In the genomic region with DNA sequence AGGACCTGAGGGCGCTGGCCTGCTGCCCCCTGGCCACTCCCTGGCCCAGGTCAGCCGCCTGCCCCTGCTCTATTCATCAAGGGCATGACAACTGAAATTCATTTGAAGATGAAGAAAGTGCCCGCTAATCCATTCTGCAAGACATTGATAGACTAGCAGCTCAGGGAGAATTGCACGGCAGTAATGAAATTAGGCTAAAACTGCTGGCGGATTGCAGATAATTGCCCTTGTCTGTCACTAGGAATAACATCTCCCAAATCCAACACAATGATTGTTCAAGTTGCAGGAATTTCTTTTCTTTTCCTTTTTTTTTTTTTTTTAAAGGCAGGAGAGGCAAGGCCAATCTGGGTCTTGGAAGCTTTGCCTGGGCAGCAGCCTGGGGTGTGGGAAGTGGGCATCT, we compare ENCODE assay signal across 1 cellular context.
TF ChIP-seq lines count a peak whose summit lies in the region.

No MANE protein-coding gene starts in this region.

TF ChIP-seq in SK-N-SH, 30 proteins besides CTCF, POLR2A, EP300 and RAD21:
- TF ChIP-seq TAF1 (IDR thresholded peaks at IDR 0.05; ENCODE audit: borderline replicate concordance, low read depth, low read length) (no peak), CHD2 (IDR thresholded peaks at IDR 0.05; ENCODE audit: low read length, partially characterized antibody) (peak; percentile 36), FOXJ3 (CRISPR knock-in tag; IDR thresholded peaks at IDR 0.05) (0 out of 2 replicates have a peak, but pooled peaks have one; percentile 42), GABPA (IDR thresholded peaks at IDR 0.05; ENCODE audit: low read depth) (no peak), TCF12 (IDR thresholded peaks at IDR 0.05) (no peak), FOXM1 (IDR thresholded peaks at IDR 0.05; ENCODE audit: low read depth) (no peak), NFIC (IDR thresholded peaks at IDR 0.05; ENCODE audit: borderline replicate concordance) (no peak), GATA2 (CRISPR knock-in tag; IDR thresholded peaks at IDR 0.05) (peak; percentile 24; the same call in 1 of the 2 replicates), RCOR1 (IDR thresholded peaks at IDR 0.05; ENCODE audit: low read length) (peak; percentile 13; the same call in 1 of the 2 replicates), RXRA (IDR thresholded peaks at IDR 0.05; ENCODE audit: borderline replicate concordance, low read depth) (no peak), NRF1 (IDR thresholded peaks at IDR 0.05; ENCODE audit: low read depth, low read length) (no peak), SIN3A (IDR thresholded peaks at IDR 0.05; ENCODE audit: borderline replicate concordance, low read depth, low read length) (no peak), TEAD4 (IDR thresholded peaks at IDR 0.05; ENCODE audit: borderline replicate concordance, insufficient read depth) (no peak), YY1 (IDR thresholded peaks at IDR 0.05; ENCODE audit: low read depth) (no peak), MXI1 (IDR thresholded peaks at IDR 0.05; ENCODE audit: low read depth, low read length) (no peak), RFX5 (IDR thresholded peaks at IDR 0.05; ENCODE audit: low read length) (no peak), USF1 (IDR thresholded peaks at IDR 0.05; ENCODE audit: borderline replicate concordance, low read depth) (no peak), ELF1 (IDR thresholded peaks at IDR 0.05) (no peak), IRF3 (IDR thresholded peaks at IDR 0.05; ENCODE audit: low read depth, low read length) (no peak)
- TF ChIP-seq, protein P1, sequence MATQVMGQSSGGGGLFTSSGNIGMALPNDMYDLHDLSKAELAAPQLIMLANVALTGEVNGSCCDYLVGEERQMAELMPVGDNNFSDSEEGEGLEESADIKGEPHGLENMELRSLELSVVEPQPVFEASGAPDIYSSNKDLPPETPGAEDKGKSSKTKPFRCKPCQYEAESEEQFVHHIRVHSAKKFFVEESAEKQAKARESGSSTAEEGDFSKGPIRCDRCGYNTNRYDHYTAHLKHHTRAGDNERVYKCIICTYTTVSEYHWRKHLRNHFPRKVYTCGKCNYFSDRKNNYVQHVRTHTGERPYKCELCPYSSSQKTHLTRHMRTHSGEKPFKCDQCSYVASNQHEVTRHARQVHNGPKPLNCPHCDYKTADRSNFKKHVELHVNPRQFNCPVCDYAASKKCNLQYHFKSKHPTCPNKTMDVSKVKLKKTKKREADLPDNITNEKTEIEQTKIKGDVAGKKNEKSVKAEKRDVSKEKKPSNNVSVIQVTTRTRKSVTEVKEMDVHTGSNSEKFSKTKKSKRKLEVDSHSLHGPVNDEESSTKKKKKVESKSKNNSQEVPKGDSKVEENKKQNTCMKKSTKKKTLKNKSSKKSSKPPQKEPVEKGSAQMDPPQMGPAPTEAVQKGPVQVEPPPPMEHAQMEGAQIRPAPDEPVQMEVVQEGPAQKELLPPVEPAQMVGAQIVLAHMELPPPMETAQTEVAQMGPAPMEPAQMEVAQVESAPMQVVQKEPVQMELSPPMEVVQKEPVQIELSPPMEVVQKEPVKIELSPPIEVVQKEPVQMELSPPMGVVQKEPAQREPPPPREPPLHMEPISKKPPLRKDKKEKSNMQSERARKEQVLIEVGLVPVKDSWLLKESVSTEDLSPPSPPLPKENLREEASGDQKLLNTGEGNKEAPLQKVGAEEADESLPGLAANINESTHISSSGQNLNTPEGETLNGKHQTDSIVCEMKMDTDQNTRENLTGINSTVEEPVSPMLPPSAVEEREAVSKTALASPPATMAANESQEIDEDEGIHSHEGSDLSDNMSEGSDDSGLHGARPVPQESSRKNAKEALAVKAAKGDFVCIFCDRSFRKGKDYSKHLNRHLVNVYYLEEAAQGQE (IDR thresholded peaks at IDR 0.05; ENCODE audit: low read depth, low read length), result no peak
- TF ChIP-seq, protein P2, sequence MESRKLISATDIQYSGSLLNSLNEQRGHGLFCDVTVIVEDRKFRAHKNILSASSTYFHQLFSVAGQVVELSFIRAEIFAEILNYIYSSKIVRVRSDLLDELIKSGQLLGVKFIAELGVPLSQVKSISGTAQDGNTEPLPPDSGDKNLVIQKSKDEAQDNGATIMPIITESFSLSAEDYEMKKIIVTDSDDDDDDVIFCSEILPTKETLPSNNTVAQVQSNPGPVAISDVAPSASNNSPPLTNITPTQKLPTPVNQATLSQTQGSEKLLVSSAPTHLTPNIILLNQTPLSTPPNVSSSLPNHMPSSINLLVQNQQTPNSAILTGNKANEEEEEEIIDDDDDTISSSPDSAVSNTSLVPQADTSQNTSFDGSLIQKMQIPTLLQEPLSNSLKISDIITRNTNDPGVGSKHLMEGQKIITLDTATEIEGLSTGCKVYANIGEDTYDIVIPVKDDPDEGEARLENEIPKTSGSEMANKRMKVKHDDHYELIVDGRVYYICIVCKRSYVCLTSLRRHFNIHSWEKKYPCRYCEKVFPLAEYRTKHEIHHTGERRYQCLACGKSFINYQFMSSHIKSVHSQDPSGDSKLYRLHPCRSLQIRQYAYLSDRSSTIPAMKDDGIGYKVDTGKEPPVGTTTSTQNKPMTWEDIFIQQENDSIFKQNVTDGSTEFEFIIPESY (IDR thresholded peaks at IDR 0.05; ENCODE audit: borderline replicate concordance, low read depth), result no peak
